ENCODE assay signal across 18 cellular contexts in genomic region chr9:95429096-95429495, GRCh38.
"Had no signal": no experiment of that assay in that cellular context is flagged by ENCODE, and none has a peak within 500 bp of the region (broad histone marks: within the 10 kb centered on the region; RNA-seq: fewer than 3 reads in every experiment).

No MANE protein-coding gene starts in this region.

- H3K4me3 Mint-ChIP-seq: neural progenitor cell; stimulated activated naive B cell treated with anti-CD40 and anti-IgM and Interleukin-4, amounts not matched to agents 10 μg/mL and 1 μg/mL and 100 μg/mL, for 72 hours; stimulated activated naive CD8-positive, alpha-beta T cell treated with anti-CD3 and anti-CD28 coated beads, Interleukin-15, amount 100 ng/mL, for 72 hours had no signal

- DNase-seq: dermis blood vessel endothelial cell; esophagus squamous epithelium; heart left ventricle; hippocampal formation; naive thymus-derived CD8-positive, alpha-beta T cell; nucleus accumbens; pancreas; psoas muscle; retina; right lobe of liver; stimulated activated CD4-positive, alpha-beta T cell treated with anti-CD3 and anti-CD28 coated beads, Interleukin-2, amount 100 ng/mL, for 24 hours; stimulated activated CD4-positive, alpha-beta T cell treated with anti-CD3 and anti-CD28 coated beads, Interleukin-4, amount 100 ng/mL, for 4 hours; stimulated activated naive B cell treated with anti-CD40 and anti-IgM and Interleukin-4, amounts not matched to agents 10 μg/mL and 1 μg/mL and 100 μg/mL, for 72 hours; stimulated activated naive CD8-positive, alpha-beta T cell treated with anti-CD3 and anti-CD28 coated beads, Interleukin-15, amount 100 ng/mL, for 72 hours; testis had no signal

- H3K9me3 ChIP-seq: pancreas, right lobe of liver, testis had no signal

- H3K36me3 ChIP-seq: esophagus squamous epithelium, heart left ventricle, neural progenitor cell, pancreas, right lobe of liver, tibial nerve had no signal

- H3K27ac Mint-ChIP-seq: naive thymus-derived CD8-positive, alpha-beta T cell; neural progenitor cell; stimulated activated naive B cell treated with anti-CD40 and anti-IgM and Interleukin-4, amounts not matched to agents 10 μg/mL and 1 μg/mL and 100 μg/mL, for 72 hours; stimulated activated naive CD8-positive, alpha-beta T cell treated with anti-CD3 and anti-CD28 coated beads, Interleukin-15, amount 100 ng/mL, for 72 hours had no signal

- H3K27ac ChIP-seq: esophagus squamous epithelium, heart left ventricle, neural progenitor cell, pancreas, psoas muscle, right lobe of liver, skin epidermis, testis, tibial nerve had no signal

- H3K27me3 ChIP-seq: esophagus squamous epithelium, neural progenitor cell, pancreas, right lobe of liver, testis had no signal

- H3K4me1 ChIP-seq: psoas muscle, right lobe of liver, testis had no signal

- ATAC-seq: heart left ventricle; naive thymus-derived CD8-positive, alpha-beta T cell; pancreas; psoas muscle; right lobe of liver; stimulated activated naive B cell treated with anti-CD40 and anti-IgM and Interleukin-4, amounts not matched to agents 10 μg/mL and 1 μg/mL and 100 μg/mL, for 72 hours; stimulated activated naive CD8-positive, alpha-beta T cell treated with anti-CD3 and anti-CD28 coated beads, Interleukin-15, amount 100 ng/mL, for 72 hours had no signal

- H3K4me3 ChIP-seq: esophagus squamous epithelium, heart left ventricle, neural progenitor cell, pancreas, psoas muscle, right lobe of liver, skin epidermis, testis, tibial nerve had no signal
